ENCODE assay signal across 1 cellular context in genomic region chr15:77532067-77532710, GRCh38.
TF ChIP-seq lines count a peak whose summit lies in the region.

No MANE protein-coding gene starts in this region.

TF ChIP-seq in GM23338, 12 proteins besides CTCF, POLR2A, EP300 and RAD21 (continued from another document):
- TF ChIP-seq ZNF462 (CRISPR knock-in tag; IDR thresholded peaks at IDR 0.05) (no peak), CREB1 (CRISPR knock-in tag; IDR thresholded peaks at IDR 0.05; ENCODE audit: low read depth) (no peak), REST (IDR thresholded peaks at IDR 0.05; ENCODE audit: unreplicated experiment) (no peak)
